8 cellular contexts compared by ENCODE assay signal in genomic region chr15:64622410-64623260, GRCh38.
DNase-seq lines count a peak whose midpoint lies in the region; ATAC-seq, FAIRE-seq and TF ChIP-seq lines count a peak whose summit lies in the region.

No MANE protein-coding gene starts in this region.

- no peak for TF ChIP-seq EP300 in K562 (IDR thresholded peaks at IDR 0.05; ENCODE audit: low read length)

- peaks cover 6 to 31% of the 10 kb centered on the region in 2 experiments; a peak in 4 of 5 replicates for H3K4me1 ChIP-seq in K562 (replicated peaks in 1 of 2; ENCODE audit: control insufficient read depth in 2 of 2, insufficient read depth in 2 of 2, low read length in 2 of 2)

- intact Hi-C loops in left ventricle myocardium superior (cut with micrococcal nuclease) = no loop called here
- intact Hi-C loops in cardiac septum (cut with DNase I) = no loop called here
- intact Hi-C loops in K562 (cut with micrococcal nuclease) = no loop called here

- H3K4me1 Mint-ChIP-seq in stimulated activated naive CD8-positive, alpha-beta T cell treated with anti-CD3 and anti-CD28 coated beads, Interleukin-15, Interleukin-2, amounts not matched to agents 100 ng/mL and 50 ng/mL, for 24 hours (ENCODE audit: low read depth) = peaks cover 86% of the 10 kb centered on the region

- no peak overlapping the region for H3K4me2 ChIP-seq in K562 (ENCODE audit: insufficient read depth, low read length)

- ATAC-seq in left ventricle myocardium superior (peak; percentile 21), K562 (peak; percentile 57)

- FAIRE-seq in K562 (lab: Jason Lieb, UNC) = no peak

- no peak overlapping the region for H3K4me3 ChIP-seq in K562

- H4K20me1 ChIP-seq in K562 (replicated peaks; ENCODE audit: control insufficient read depth, insufficient read depth, low read length) = peaks cover 12% of the 10 kb centered on the region; the same call in 1 of the 2 replicates

- CTCF ChIA-PET in K562 (lab: Yijun Ruan, JAX; ENCODE audit: low intra/inter-chr PET ratio) = no interaction called here

- H3K9me3 Mint-ChIP-seq in stimulated activated naive CD8-positive, alpha-beta T cell treated with anti-CD3 and anti-CD28 coated beads, Interleukin-15, Interleukin-2, amounts not matched to agents 100 ng/mL and 50 ng/mL, for 24 hours = no peaks in the 10 kb centered on the region

- TF ChIP-seq CTCF in K562 (IDR thresholded peaks at IDR 0.05 in 2 of 3, conservative IDR thresholded peaks at IDR 0.05 in 1 of 3; ENCODE audit: insufficient read depth in 2 of 3, low read depth in 1 of 3, low read length in 3 of 3) = no peak

- no peak for TF ChIP-seq RAD21 in K562 (CRISPR knock-in tag; conservative IDR thresholded peaks at IDR 0.05 in 1 of 2, IDR thresholded peaks at IDR 0.05 in 1 of 2)

- 53% methylated on average over 7 of the region's 7 CpGs for WGBS in K562 (ENCODE audit: insufficient coverage, low coverage, missing lambda C conversion rate)

- H3K4me3 Mint-ChIP-seq in stimulated activated naive CD8-positive, alpha-beta T cell treated with anti-CD3 and anti-CD28 coated beads, Interleukin-15, Interleukin-2, amounts not matched to agents 100 ng/mL and 50 ng/mL, for 24 hours = peak overlapping the region; percentile 46

- BruUV-seq in K562 (replicated peaks; lab: Mats Ljungman, UMichigan) = no TSS peak

- peaks cover 8% of the 10 kb centered on the region for H3K36me3 Mint-ChIP-seq in stimulated activated naive CD8-positive, alpha-beta T cell treated with anti-CD3 and anti-CD28 coated beads, Interleukin-15, Interleukin-2, amounts not matched to agents 100 ng/mL and 50 ng/mL, for 24 hours (ENCODE audit: low read depth)

- H3K27me3 ChIP-seq in K562 (ENCODE audit: control insufficient read depth in 2 of 2, insufficient read depth in 2 of 2, low read length in 2 of 2) = no peaks in the 10 kb centered on the region

- H3K27me3 Mint-ChIP-seq in stimulated activated naive CD8-positive, alpha-beta T cell treated with anti-CD3 and anti-CD28 coated beads, Interleukin-15, Interleukin-2, amounts not matched to agents 100 ng/mL and 50 ng/mL, for 24 hours = no peaks in the 10 kb centered on the region

- in situ Hi-C loops in K562 (cut with MboI) = no loop called here

- H3K36me3 ChIP-seq in K562 (ENCODE audit: control insufficient read depth, insufficient read depth, low read length) = peaks cover 35% of the 10 kb centered on the region

- no peak overlapping the region for H3K9ac ChIP-seq in K562 (ENCODE audit: insufficient read depth in 1 of 2, low read depth in 2 of 2, low read length in 2 of 2)

- POLR2A ChIA-PET in K562 (lab: Yijun Ruan, JAX) = interaction anchor here (0.6 to 1.2 kb wide), 2 partner anchors 10 to 12 kb away, joined by 3 to 4 read pairs; no protein-coding TSS in a partner anchor

- DNase-seq in left ventricle myocardium superior (no peak), cardiac septum (ENCODE audit: low spot score) (no peak), T-helper 1 cell (peak; percentile 15 to 67 (median 27)), K562 (ENCODE audit: extremely low read depth in 1 of 4, low spot score in 3 of 4) (peak in 1 of 4 experiments; percentile 23), hypothalamus (lab: John Stamatoyannopoulos, UW) (no peak), AG08396 (ENCODE audit: low spot score) (no peak), NCI-H446 (lab: John Stamatoyannopoulos, UW) (no peak)

- H3K9me1 ChIP-seq in K562 (ENCODE audit: control insufficient read depth, insufficient read depth, low read length) = no peaks in the 10 kb centered on the region

- no peaks in the 10 kb centered on the region for H3K9me3 ChIP-seq in K562 (replicated peaks; ENCODE audit: control insufficient read depth, insufficient read depth, low read depth, low read length)

- H3K79me2 ChIP-seq in K562 (ENCODE audit: control insufficient read depth, insufficient read depth, low read length) = peaks cover 73% of the 10 kb centered on the region

- TF ChIP-seq POLR2A in K562 (conservative IDR thresholded peaks at IDR 0.05) = no peak

- peak overlapping the region; percentile 90 for H3K27ac Mint-ChIP-seq in stimulated activated naive CD8-positive, alpha-beta T cell treated with anti-CD3 and anti-CD28 coated beads, Interleukin-15, Interleukin-2, amounts not matched to agents 100 ng/mL and 50 ng/mL, for 24 hours

- H2AFZ ChIP-seq in K562 (ENCODE audit: low read depth, low read length) = no peak overlapping the region

- H3K27ac ChIP-seq in K562 (ENCODE audit: extremely low read depth, low read depth, low read length) = no peak overlapping the region

TF ChIP-seq in K562, 482 proteins besides CTCF, POLR2A, EP300 and RAD21:
- TF ChIP-seq HMGN3 (IDR thresholded peaks at IDR 0.05; ENCODE audit: borderline replicate concordance, extremely low read depth, insufficient read length, low read depth, low read length) (no peak), XRCC5 (IDR thresholded peaks at IDR 0.05; ENCODE audit: low read depth, low read length) (no peak), ARID4B (CRISPR knock-in tag; IDR thresholded peaks at IDR 0.05) (no peak), SMAD4 (CRISPR knock-in tag; conservative IDR thresholded peaks at IDR 0.05) (0 out of 2 replicates have a peak, but pooled peaks have one; percentile 29), PTRF (tag; IDR thresholded peaks at IDR 0.05) (no peak), XRCC4 (IDR thresholded peaks at IDR 0.05; ENCODE audit: extremely low read depth, insufficient read depth, insufficient read length) (no peak), C11orf30 (IDR thresholded peaks at IDR 0.05; ENCODE audit: low read depth) (peak; percentile 57), GATA2 (CRISPR knock-in tag; IDR thresholded peaks at IDR 0.05) (0 out of 2 replicates have a peak, but pooled peaks have one; percentile 22), MAZ (CRISPR knock-in tag; conservative IDR thresholded peaks at IDR 0.05 in 1 of 2, IDR thresholded peaks at IDR 0.05 in 1 of 2) (no peak), ZNF316 (IDR thresholded peaks at IDR 0.05) (peak; percentile 57), L3MBTL2 (IDR thresholded peaks at IDR 0.05) (0 out of 2 replicates have a peak, but pooled peaks have one; percentile 24), MAFF (IDR thresholded peaks at IDR 0.05; ENCODE audit: low read length) (0 out of 2 replicates have a peak, but pooled peaks have one; percentile 15), MAFG (tag; conservative IDR thresholded peaks at IDR 0.05) (0 out of 2 replicates have a peak, but pooled peaks have one; percentile 12), BRD9 (IDR thresholded peaks at IDR 0.05; ENCODE audit: low read depth, partially characterized antibody) (no peak)

Comparison
In these comparisons a context has a peak if more than half of its experiments do, and no peak if none do; other contexts are left out.
1. DNase-seq: peak in T-helper 1 cell (5 of 5); none in left ventricle myocardium superior (single experiment), cardiac septum (single experiment), hypothalamus (0 of 51), AG08396 (single experiment) and NCI-H446 (0 of 2).